1 cellular context compared by ENCODE assay signal in genomic region chr3:195722173-195723000, GRCh38. TPM values are rescaled to one million over a fixed set of nuclear protein-coding genes. Genes with fewer than 3 reads are reported as not detected.
"Had no signal": no experiment of that assay in that cellular context is flagged by ENCODE, and none has a peak within 500 bp of the region (broad histone marks: within the 10 kb centered on the region; RNA-seq: fewer than 3 reads in every experiment).

No MANE protein-coding gene starts in this region.

RNA-seq across cellular contexts. Expression of gene MUC20, which starts 1.6 kb away (rescaled TPM):
- total RNA-seq: SJSA1 had no signal
